In genomic region chr20:38221041-38221589, GRCh38 we compare ENCODE assay signal across 8 cellular contexts. TPM values are rescaled to one million over a fixed set of nuclear protein-coding genes. Genes with fewer than 3 reads are reported as not detected.
A peak's percentile ranks its signal among the peaks of the same experiment; 100 is the strongest.
DNase-seq lines count a peak whose midpoint lies in the region; ATAC-seq, FAIRE-seq and TF ChIP-seq lines count a peak whose summit lies in the region.

No MANE protein-coding gene starts in this region.

- H3K4me3 ChIP-seq in AG09309 (ENCODE audit: control insufficient read depth, low read depth, low read length) (no peak overlapping the region), endodermal cell (ENCODE audit: low read length) (no peak overlapping the region)

- peak; percentile 80 for FAIRE-seq in GM19239 (lab: Jason Lieb, UNC)

- DNase-seq in AG09309 (ENCODE audit: low read depth) (no peak), GM19239 (ENCODE audit: insufficient read length, low spot score) (peak; percentile 88), NCI-H526 treated with DMSO at 0.1 percent for 48 hours (lab: John Stamatoyannopoulos, UW) (peak; percentile 44), endodermal cell (peak; percentile 97), middle frontal gyrus (ENCODE audit: extremely low spot score, low spot score) (peak; percentile 31)
- DNase-seq in activated CD8-positive, alpha-beta memory T cell treated with anti-CD3 and anti-CD28 coated beads for 4 hours (ENCODE audit: low read depth in 2 of 2), result peak; percentile 12 to 34
- peak; percentile 30 to 35 for DNase-seq in stimulated activated CD8-positive, alpha-beta memory T cell treated with anti-CD3 and anti-CD28 coated beads, Interleukin-7, amount 100 ng/mL, for 1 hour (ENCODE audit: low read depth in 2 of 2)

- no peak overlapping the region for H3K4me3 Mint-ChIP-seq in endodermal cell

- no peaks in the 10 kb centered on the region for H3K9me3 ChIP-seq in endodermal cell (ENCODE audit: control insufficient read depth, low read length)

- no peak overlapping the region for H3K9ac ChIP-seq in endodermal cell (ENCODE audit: extremely low read depth, low read length, poor library complexity, severe bottlenecking)

- H3K4me1 Mint-ChIP-seq in endodermal cell, result peaks cover 5% of the 10 kb centered on the region

- no peaks in the 10 kb centered on the region for H3K27me3 ChIP-seq in endodermal cell (ENCODE audit: control insufficient read depth, insufficient read depth, low read length, poor library complexity, severe bottlenecking)

- ATAC-seq in GM18498 (IDR thresholded peaks at IDR 0.05; ENCODE audit: unreplicated experiment), result no peak

- H3K27ac ChIP-seq in endodermal cell (ENCODE audit: low read depth, low read length), result no peak overlapping the region

- H3K4me1 ChIP-seq in endodermal cell (ENCODE audit: control insufficient read depth, insufficient read depth, low read length), result no peaks in the 10 kb centered on the region

- H3K9me3 Mint-ChIP-seq in endodermal cell, result no peaks in the 10 kb centered on the region

- peak; percentile 97 for TF ChIP-seq CTCF in AG09309 (IDR thresholded peaks at IDR 0.05; ENCODE audit: control insufficient read depth, insufficient read depth, low read depth, low read length, missing control alignments)
- peak; percentile 96 for TF ChIP-seq CTCF in endodermal cell (conservative IDR thresholded peaks at IDR 0.05)

- H3K36me3 ChIP-seq in endodermal cell (ENCODE audit: control insufficient read depth, insufficient read depth, low read length), result no peaks in the 10 kb centered on the region

- no peaks in the 10 kb centered on the region for H3K36me3 Mint-ChIP-seq in endodermal cell (ENCODE audit: low read depth)

- H3K27me3 Mint-ChIP-seq in endodermal cell (ENCODE audit: insufficient read depth), result peaks cover 4% of the 10 kb centered on the region

- 11 to 14% methylated on average over 7 to 12 of the region's 12 CpGs for WGBS in endodermal cell (ENCODE audit: insufficient coverage in 1 of 2, insufficient read length in 1 of 2), 2 experiments

- no peak overlapping the region for H3K27ac Mint-ChIP-seq in endodermal cell

RNA-seq across cellular contexts. Expression of gene KIAA1755, which starts 39.4 kb away (rescaled TPM):
- total RNA-seq in endodermal cell, result not detected
- polyA plus RNA-seq in endodermal cell (2013, experiment 1 of 2), result 21.8 TPM
- polyA plus RNA-seq in endodermal cell (2013, experiment 2 of 2), result 25.4 TPM

RNA-seq across cellular contexts. Expression of gene TGM2, which starts 56.0 kb away (rescaled TPM):
- total RNA-seq in endodermal cell, result under 1 TPM; 0.27 to 0.37 TPM
- polyA plus RNA-seq in endodermal cell (2013, experiment 1 of 2), result 3.4 TPM
- polyA plus RNA-seq in endodermal cell (2013, experiment 2 of 2), result 2.1 TPM
